Comparison of ENCODE assay signal across 8 cellular contexts in genomic region chr22:37696657-37697539, GRCh38. TPM values are rescaled to one million over a fixed set of nuclear protein-coding genes. Genes with fewer than 3 reads are reported as not detected.
DNase-seq lines count a peak whose midpoint lies in the region; TF ChIP-seq lines count a peak whose summit lies in the region.

TSS of gene TRIOBP (plus strand) at chr22:37697048. CDS start at chr22:37701366, 4,318 bp downstream.

- H3K4me3 ChIP-seq in DOHH2 (ENCODE audit: low read length) (peak within 1 kb of the TSS; percentile 55), iPS-15b (ENCODE audit: low read depth, low read length) (peak within 1 kb of the TSS; percentile 77), skeletal muscle satellite cell (ENCODE audit: low read length) (peak within 1 kb of the TSS; percentile 52)

- TF ChIP-seq CTCF in DOHH2 (IDR thresholded peaks at IDR 0.05; ENCODE audit: low read depth, low read length, poor library complexity, severe bottlenecking) (peak; percentile 57), VCaP (conservative IDR thresholded peaks at IDR 0.05) (peak; percentile 17; the same call in 1 of the 2 replicates)

- DNase-seq in HEK293T (ENCODE audit: extremely low spot score), result peak; percentile 98
- DNase-seq in NCI-H187 treated with DMSO at 0.1 percent for 48 hours (lab: John Stamatoyannopoulos, UW), result peak; percentile 81
- peak; percentile 82 for DNase-seq in brain pericyte (ENCODE audit: low read depth, low spot score)
- no peak for DNase-seq in OCI-M2 (lab: John Stamatoyannopoulos, UW; ENCODE audit: unreplicated experiment)

- CTCF ChIA-PET in HEK293T (lab: Yijun Ruan, JAX), result interaction anchor here (0.7 to 1.4 kb wide), 4 partner anchors 17 to 90 kb away, joined by 3 to 7 read pairs (median 4); no protein-coding TSS in a partner anchor

- H4K20me1 ChIP-seq in DOHH2 (ENCODE audit: control insufficient read depth, insufficient read depth, low read depth, low read length), result no peaks in the 10 kb centered on the region

- peaks cover 9% of the 10 kb centered on the region; the same call in 1 of the 2 replicates for H3F3A ChIP-seq in DOHH2 (ENCODE audit: control insufficient read depth, insufficient read depth)

- H3K9ac ChIP-seq in iPS-15b (ENCODE audit: low read depth, low read length) (peak within 1 kb of the TSS; percentile 49), skeletal muscle satellite cell (ENCODE audit: low read depth, low read length) (no peak within 1 kb of the TSS)

- H3K4me2 ChIP-seq in DOHH2 (ENCODE audit: low read length), result peak within 1 kb of the TSS; percentile 74
- H3K4me2 ChIP-seq in skeletal muscle satellite cell (ENCODE audit: low read length), result peak within 1 kb of the TSS; percentile 78

- H3K79me2 ChIP-seq in DOHH2 (ENCODE audit: control insufficient read depth, low read length), result no peaks in the 10 kb centered on the region

- H3K36me3 ChIP-seq in DOHH2 (ENCODE audit: control insufficient read depth, low read length) (peaks cover 12% of the 10 kb centered on the region), iPS-15b (ENCODE audit: control insufficient read depth, insufficient read depth, low read length) (peaks cover 9% of the 10 kb centered on the region), skeletal muscle satellite cell (ENCODE audit: insufficient read depth, low read length) (peaks cover 15% of the 10 kb centered on the region)

- POLR2A ChIA-PET in HEK293T (lab: Yijun Ruan, JAX), result interaction anchor here (1.1 to 1.9 kb wide), 5 partner anchors 9 to 39 kb away, joined by 3 to 13 read pairs (median 4); partner anchors contain the start of genes NOL12 and PDXP

- H3K4me1 ChIP-seq in DOHH2 (ENCODE audit: control insufficient read depth, low read length) (peaks cover 15% of the 10 kb centered on the region), iPS-15b (ENCODE audit: control insufficient read depth, insufficient read depth, low read length) (no peaks in the 10 kb centered on the region), skeletal muscle satellite cell (ENCODE audit: control insufficient read depth, insufficient read depth, low read length) (peaks cover 16% of the 10 kb centered on the region)

- H3K9me2 ChIP-seq in DOHH2 (replicated peaks; ENCODE audit: control insufficient read depth, low read length), result no peaks in the 10 kb centered on the region

- no peaks in the 10 kb centered on the region for H3K27me3 ChIP-seq in DOHH2 (ENCODE audit: control insufficient read depth, low read length)
- no peaks in the 10 kb centered on the region for H3K27me3 ChIP-seq in iPS-15b (ENCODE audit: control insufficient read depth, insufficient read depth, low read length)
- no peaks in the 10 kb centered on the region for H3K27me3 ChIP-seq in skeletal muscle satellite cell (ENCODE audit: control insufficient read depth, insufficient read depth, low read length)

- H3K27ac ChIP-seq in DOHH2 (ENCODE audit: low read depth, low read length) (no peak within 1 kb of the TSS), VCaP (no peak within 1 kb of the TSS)

- H3K9me3 ChIP-seq in DOHH2 (ENCODE audit: control insufficient read depth, insufficient read depth, low read length), result no peaks in the 10 kb centered on the region
- H3K9me3 ChIP-seq in iPS-15b (ENCODE audit: control insufficient read depth, insufficient read depth, low read length), result no peaks in the 10 kb centered on the region
- no peaks in the 10 kb centered on the region for H3K9me3 ChIP-seq in skeletal muscle satellite cell (replicated peaks; ENCODE audit: low read length)

TF ChIP-seq in HEK293T, 16 proteins besides CTCF, POLR2A, EP300 and RAD21:
- no peak for TF ChIP-seq SUZ12 (IDR thresholded peaks at IDR 0.05)
- peak; percentile 86; the same call in 1 of the 2 replicates for TF ChIP-seq HDGF (IDR thresholded peaks at IDR 0.05; ENCODE audit: borderline replicate concordance)

RNA-seq across cellular contexts. Expression of gene TRIOBP, which starts in this region (rescaled TPM):
- total RNA-seq in skeletal muscle satellite cell (2012; rRNA removed), result 186 and 191 TPM in 2 replicates
